Comparison of ENCODE assay signal across 20 cellular contexts in genomic region chr12:119117936-119118335, GRCh38.
DNase-seq lines count a peak whose midpoint lies in the region; ATAC-seq and TF ChIP-seq lines count a peak whose summit lies in the region.
"Had no signal": no experiment of that assay in that cellular context is flagged by ENCODE, and none has a peak within 500 bp of the region (broad histone marks: within the 10 kb centered on the region; RNA-seq: fewer than 3 reads in every experiment).

No MANE protein-coding gene starts in this region.

- TF ChIP-seq CTCF in Peyer's patch (IDR thresholded peaks at IDR 0.05) = no peak

- TF ChIP-seq POLR2A in Peyer's patch (IDR thresholded peaks at IDR 0.05) = no peak

- no peaks in the 10 kb centered on the region for H3K27me3 ChIP-seq in Peyer's patch
- H3K27me3 ChIP-seq: BLaER1 had no signal

- H3K4me3 ChIP-seq in Peyer's patch = no peak overlapping the region
- H3K4me3 ChIP-seq: BLaER1, GM12878, GM23338, HAP-1 had no signal

- no peaks in the 10 kb centered on the region for H3K4me1 ChIP-seq in Peyer's patch
- H3K4me1 ChIP-seq: BLaER1, Caco-2, HAP-1 had no signal

- no peak overlapping the region for H3K27ac ChIP-seq in Peyer's patch
- H3K27ac ChIP-seq: BLaER1, C4-2B had no signal

- intact Hi-C loops in Right ventricle myocardium inferior (cut with DNase I) (loop anchor here (5.0 kb wide), 4 partner anchors 59 to 429 kb away; partner anchors contain the start of gene HSPB8), left cardiac atrium (cut with DNase I) (loop anchor here (10.0 kb wide), 2 partner anchors 157 to 427 kb away; no protein-coding TSS in a partner anchor)

- H3K36me3 ChIP-seq in Peyer's patch = no peaks in the 10 kb centered on the region
- H3K36me3 ChIP-seq: BLaER1, HAP-1 had no signal

- DNase-seq in Right ventricle myocardium inferior (ENCODE audit: missing footprints) (no peak), left cardiac atrium (no peak), Ammon's horn (ENCODE audit: low spot score) (peak; percentile 35), globus pallidus (ENCODE audit: low spot score) (peak; percentile 7), midbrain (lab: John Stamatoyannopoulos, UW) (peak; percentile 16), Peyer's patch (no peak), KG1 (lab: John Stamatoyannopoulos, UW) (no peak)
- DNase-seq: Caco-2; CD4-positive, CD25-positive, alpha-beta regulatory T cell; CD8-positive, alpha-beta T cell; DMS153; DND-41; GDM1; HFFc6 had no signal

- ATAC-seq in Right ventricle myocardium inferior (peak; percentile 48), left cardiac atrium (no peak), HG03108 (IDR thresholded peaks at IDR 0.05; ENCODE audit: unreplicated experiment) (no peak)
- ATAC-seq: CD8-positive, alpha-beta T cell; GM12878; GM23338 had no signal

- H3K9me3 ChIP-seq in Peyer's patch = no peaks in the 10 kb centered on the region
- H3K9me3 ChIP-seq: BLaER1, Caco-2, HAP-1 had no signal

Comparison
In these comparisons a context has a peak if more than half of its experiments do, and no peak if none do; other contexts are left out.
1. DNase-seq: peak in Ammon's horn (single experiment), globus pallidus (single experiment) and midbrain (single experiment); none in Right ventricle myocardium inferior (single experiment), left cardiac atrium (single experiment), Peyer's patch (0 of 3) and KG1 (single experiment).